Comparison of ENCODE assay signal across 25 cellular contexts in genomic region chr19:52520013-52520412, GRCh38.
"Had no signal": no experiment of that assay in that cellular context is flagged by ENCODE, and none has a peak within 500 bp of the region (broad histone marks: within the 10 kb centered on the region; RNA-seq: fewer than 3 reads in every experiment).

No MANE protein-coding gene starts in this region.

- H3K36me3 Mint-ChIP-seq: type B pancreatic cell had no signal

- H3K9me3 Mint-ChIP-seq: type B pancreatic cell had no signal

- H3K9me3 ChIP-seq: uterus had no signal

- H3K36me3 ChIP-seq: breast epithelium, esophagus squamous epithelium, uterus, WERI-Rb-1 had no signal

- DNase-seq: activated CD4-positive, alpha-beta memory T cell treated with anti-CD3 and anti-CD28 coated beads, Interleukin-2, amount 10 ng/mL, durations not matched to agents 7 days and 5 days; activated CD4-positive, alpha-beta T cell treated with anti-CD3 and anti-CD28 coated beads, Interleukin-2, amount 10 ng/mL, durations not matched to agents 7 days and 5 days; activated CD4-positive, CD25-positive, alpha-beta regulatory T cell treated with anti-CD3 and anti-CD28 coated beads, Interleukin-2, amount 50 U/mL, for 72 hours; activated T-cell treated with anti-CD3 and anti-CD28 coated beads, Interleukin-2, amount 50 U/mL, for 4 hours; dermis blood vessel endothelial cell; effector CD4-positive, alpha-beta T cell; esophagus squamous epithelium; left colon; natural killer cell; posterior cingulate gyrus; stimulated activated CD4-positive, alpha-beta T cell treated with anti-CD3 and anti-CD28 coated beads, Interleukin-12 subunit alpha, Interleukin-12 subunit beta, amount 100 ng/mL, for 4 hours; stimulated activated CD4-positive, alpha-beta T cell treated with anti-CD3 and anti-CD28 coated beads, Interleukin-4, amount 100 ng/mL, for 1 hour; T-helper 17 cell; T1000; uterus; WERI-Rb-1 had no signal

- ATAC-seq: activated T-cell treated with anti-CD3 and anti-CD28 coated beads, Interleukin-2, amount 50 U/mL, for 4 hours; left colon; natural killer cell; sciatic nerve; T-helper 17 cell had no signal

- H3K27ac Mint-ChIP-seq: activated CD4-positive, alpha-beta memory T cell treated with anti-CD3 and anti-CD28 coated beads, Interleukin-2, amount 10 ng/mL, durations not matched to agents 7 days and 5 days; activated CD4-positive, alpha-beta T cell treated with anti-CD3 and anti-CD28 coated beads, Interleukin-2, amount 10 ng/mL, durations not matched to agents 7 days and 5 days; activated naive CD4-positive, alpha-beta T cell treated with anti-CD3 and anti-CD28 coated beads, Interleukin-2, amount 50 U/mL, for 24 hours; activated T-helper 2 cell treated with anti-CD3 and anti-CD28 coated beads, Interferon-gamma antibody, Interleukin-2, Interleukin-4, amounts not matched to agents 10 μg/mL and 5 μg/mL and 100 μg/mL, durations not matched to agents 14 hours and 24 hours and 36 hours; natural killer cell; stimulated activated naive CD8-positive, alpha-beta T cell treated with anti-CD3 and anti-CD28 coated beads, Interleukin-15, Interleukin-2, amounts not matched to agents 100 ng/mL and 50 ng/mL, for 24 hours; T-helper 17 cell had no signal

- H3K4me1 ChIP-seq: breast epithelium, esophagus squamous epithelium, uterus had no signal

- H3K27me3 Mint-ChIP-seq: activated CD4-positive, alpha-beta memory T cell treated with anti-CD3 and anti-CD28 coated beads, Interleukin-2, amount 10 ng/mL, durations not matched to agents 7 days and 5 days; activated CD4-positive, alpha-beta T cell treated with anti-CD3 and anti-CD28 coated beads, Interleukin-2, amount 10 ng/mL, durations not matched to agents 7 days and 5 days; T-helper 17 cell; type B pancreatic cell had no signal

- H3K4me3 ChIP-seq: breast epithelium, esophagus squamous epithelium, skin epidermis, uterus had no signal

- H3K4me1 Mint-ChIP-seq: activated naive CD4-positive, alpha-beta T cell treated with anti-CD3 and anti-CD28 coated beads, Interleukin-2, amount 50 U/mL, for 24 hours; central memory CD8-positive, alpha-beta T cell; T-helper 17 cell had no signal

- H3K27me3 ChIP-seq: breast epithelium, esophagus squamous epithelium, uterus had no signal

- H3K27ac ChIP-seq: breast epithelium, epithelial cell of prostate, esophagus squamous epithelium, skin epidermis, uterus, WERI-Rb-1 had no signal

- H3K4me3 Mint-ChIP-seq: activated CD4-positive, alpha-beta memory T cell treated with anti-CD3 and anti-CD28 coated beads, Interleukin-2, amount 10 ng/mL, durations not matched to agents 7 days and 5 days; activated CD4-positive, alpha-beta T cell treated with anti-CD3 and anti-CD28 coated beads, Interleukin-2, amount 10 ng/mL, durations not matched to agents 7 days and 5 days; activated naive CD4-positive, alpha-beta T cell treated with anti-CD3 and anti-CD28 coated beads, Interleukin-2, amount 50 U/mL, for 24 hours; activated T-cell treated with anti-CD3 and anti-CD28 coated beads, Interleukin-2, amount 50 U/mL, for 4 hours; central memory CD8-positive, alpha-beta T cell; natural killer cell; stimulated activated naive CD8-positive, alpha-beta T cell treated with anti-CD3 and anti-CD28 coated beads, Interleukin-15, Interleukin-2, amounts not matched to agents 100 ng/mL and 50 ng/mL, for 24 hours; T-helper 17 cell; type B pancreatic cell had no signal
